Comparison of ENCODE assay signal across 11 cellular contexts in the genomic region with DNA sequence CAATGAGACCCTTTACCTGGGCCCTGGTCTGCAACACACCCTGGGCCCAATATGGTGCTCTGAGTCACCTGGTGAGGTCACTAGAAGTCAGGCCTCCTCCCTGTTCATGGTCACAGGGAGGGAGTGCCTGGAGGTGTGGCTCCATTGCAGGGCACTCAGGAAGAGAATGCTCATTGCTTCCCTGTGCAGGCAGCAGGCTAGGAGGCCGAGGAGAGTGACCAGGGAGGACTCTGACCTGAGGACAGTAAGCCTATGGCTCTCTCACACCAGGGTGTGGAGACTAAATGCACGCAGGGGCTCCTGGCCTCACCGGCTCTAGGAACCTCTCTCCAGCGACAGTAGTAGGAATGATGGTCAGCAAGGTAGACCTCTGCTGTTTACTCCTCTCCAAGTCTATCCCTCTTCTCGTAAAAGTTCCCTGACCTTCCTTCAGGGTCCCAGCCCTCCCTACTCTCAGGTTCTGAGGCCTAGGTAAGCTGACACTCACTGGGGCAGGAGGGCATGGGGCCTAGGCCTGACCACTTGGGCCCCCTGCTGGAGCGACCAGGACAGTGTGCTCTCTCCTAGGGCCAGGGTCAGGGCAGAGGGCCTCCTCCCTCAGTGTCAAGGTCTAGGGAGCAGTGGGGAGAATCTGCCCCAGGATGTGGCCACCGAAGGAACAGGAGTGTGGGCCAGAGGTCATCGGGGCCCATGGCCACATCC. TPM values are rescaled to one million over a fixed set of nuclear protein-coding genes. Genes with fewer than 3 reads are reported as not detected.
DNase-seq lines count a peak whose midpoint lies in the region; ATAC-seq and TF ChIP-seq lines count a peak whose summit lies in the region.
"Had no signal": no experiment of that assay in that cellular context is flagged by ENCODE, and none has a peak within 500 bp of the region (broad histone marks: within the 10 kb centered on the region; RNA-seq: fewer than 3 reads in every experiment).

No MANE protein-coding gene starts in this region.

- peak; percentile 7 for TF ChIP-seq CTCF in GM12865 (IDR thresholded peaks at IDR 0.05; ENCODE audit: insufficient read depth, low read depth, low read length, missing control alignments)
- no peak for TF ChIP-seq CTCF in RWPE1 (conservative IDR thresholded peaks at IDR 0.05; ENCODE audit: low read depth)
- peak; percentile 32 for TF ChIP-seq CTCF in cardiac muscle cell (IDR thresholded peaks at IDR 0.05; ENCODE audit: low read depth, low read length)
- peak; percentile 27 for TF ChIP-seq CTCF in progenitor cell of endocrine pancreas (IDR thresholded peaks at IDR 0.05; ENCODE audit: unreplicated experiment)

- H3K27me3 Mint-ChIP-seq in progenitor cell of endocrine pancreas, result peaks cover 2% of the 10 kb centered on the region

- POLR2A ChIA-PET in RWPE1 (lab: Yijun Ruan, JAX; ENCODE audit: low non-redundant PET), result interaction anchor here (1.0 kb wide), 1 partner anchor 11 kb away, joined by 3 read pairs; no protein-coding TSS in a partner anchor

- H3K4me3 Mint-ChIP-seq in progenitor cell of endocrine pancreas (ENCODE audit: low read depth), result no peak overlapping the region

- CTCF ChIA-PET in RWPE1 (lab: Yijun Ruan, JAX), result no interaction called here

- no peaks in the 10 kb centered on the region for H3K27me3 ChIP-seq in cardiac muscle cell
- H3K27me3 ChIP-seq: neutrophil had no signal

- no peak for ATAC-seq in HG02938 (IDR thresholded peaks at IDR 0.05; ENCODE audit: unreplicated experiment)

- H3K4me1 Mint-ChIP-seq in progenitor cell of endocrine pancreas (ENCODE audit: low read depth), result peaks cover 15% of the 10 kb centered on the region

- no peaks in the 10 kb centered on the region for H3K9me3 ChIP-seq in cardiac muscle cell (ENCODE audit: low read depth)
- H3K9me3 ChIP-seq: neutrophil had no signal

- H3K27ac Mint-ChIP-seq in progenitor cell of endocrine pancreas, result peak overlapping the region; percentile 81

- H3K36me3 Mint-ChIP-seq in progenitor cell of endocrine pancreas (ENCODE audit: insufficient read depth), result peaks cover 2% of the 10 kb centered on the region

- peaks cover 10% of the 10 kb centered on the region for H3K9me3 Mint-ChIP-seq in progenitor cell of endocrine pancreas (ENCODE audit: low read depth)

- no peaks in the 10 kb centered on the region for H3K36me3 ChIP-seq in cardiac muscle cell
- H3K36me3 ChIP-seq: neutrophil had no signal

- DNase-seq in GM12865 (ENCODE audit: low read depth), result no peak
- DNase-seq in RWPE1 (ENCODE audit: low spot score), result peak; percentile 20
- peak; percentile 6 to 28 for DNase-seq in cardiac muscle cell (ENCODE audit: low read depth in 1 of 2, low spot score in 1 of 2)
- no peak for DNase-seq in progenitor cell of endocrine pancreas (ENCODE audit: low spot score, unreplicated experiment)
- no peak for DNase-seq in NOMO-1 treated with dmso at 0.1 percent for 144 hours (lab: John Stamatoyannopoulos, UW; ENCODE audit: unreplicated experiment)
- DNase-seq in T-helper 2 cell, result no peak
- DNase-seq in KBM-7, result no peak
- DNase-seq: NCI-H526 treated with DMSO at 0.1 percent for 48 hours had no signal

- H3K4me3 ChIP-seq in GM12865 (ENCODE audit: low read depth, low read length), result no peak overlapping the region
- no peak overlapping the region for H3K4me3 ChIP-seq in cardiac muscle cell

- H3K4me1 ChIP-seq in cardiac muscle cell (ENCODE audit: low read depth), result no peaks in the 10 kb centered on the region

- H3K27ac ChIP-seq in RWPE1, result no peak overlapping the region
- no peak overlapping the region for H3K27ac ChIP-seq in cardiac muscle cell
- H3K27ac ChIP-seq: neutrophil had no signal

- in situ Hi-C loops in KBM-7 (cut with MboI; ENCODE audit: low pct_unique_long_range_greater_than_20kb, low sequenced_read_pairs), result no loop called here

RNA-seq across cellular contexts. Expression of a gene that starts 9.6 kb away (rescaled TPM):
- 0.49 and 5.1 TPM in 2 replicates for total RNA-seq in cardiac muscle cell
- 6.1 and 9.0 TPM in 2 replicates for polyA plus RNA-seq in cardiac muscle cell
- total RNA-seq in progenitor cell of endocrine pancreas, result 27.9 and 28.9 TPM in 2 replicates
- total RNA-seq: G401 had no signal

Comparison
In these comparisons a context has a peak if more than half of its experiments do, and no peak if none do; other contexts are left out.
1. DNase-seq: peak in RWPE1 (single experiment) and cardiac muscle cell (2 of 2); none in GM12865 (single experiment), progenitor cell of endocrine pancreas (single experiment), NOMO-1 treated with dmso at 0.1 percent for 144 hours (single experiment), T-helper 2 cell (0 of 5) and KBM-7 (single experiment).